ENCODE assay signal across 19 cellular contexts in genomic region chr3:17456036-17456435, GRCh38.
DNase-seq lines count a peak whose midpoint lies in the region; ATAC-seq and TF ChIP-seq lines count a peak whose summit lies in the region.
"Had no signal": no experiment of that assay in that cellular context is flagged by ENCODE, and none has a peak within 500 bp of the region (broad histone marks: within the 10 kb centered on the region; RNA-seq: fewer than 3 reads in every experiment).

No MANE protein-coding gene starts in this region.

- intact Hi-C loops in gastrocnemius medialis (cut with DNase I; ENCODE audit: low total_unique reads), result no loop called here

- no peaks in the 10 kb centered on the region for H3K9me3 ChIP-seq in gastrocnemius medialis
- H3K9me3 ChIP-seq: BE2C, HAP-1 had no signal

- no peak overlapping the region for H3K4me3 Mint-ChIP-seq in mesothelial cell of epicardium
- H3K4me3 Mint-ChIP-seq: CD4-positive, CD25-positive, alpha-beta regulatory T cell; CD8-positive, alpha-beta memory T cell had no signal

- H3K36me3 Mint-ChIP-seq in mesothelial cell of epicardium, result peaks cover 46% of the 10 kb centered on the region

- H3K27ac Mint-ChIP-seq in mesothelial cell of epicardium, result no peak overlapping the region
- H3K27ac Mint-ChIP-seq: CD4-positive, CD25-positive, alpha-beta regulatory T cell had no signal

- in situ Hi-C loops in gastrocnemius medialis (cut with MboI; ENCODE audit: low sequenced_read_pairs in 4 of 4), result no loop called here

- no peak overlapping the region for H3K27ac ChIP-seq in gastrocnemius medialis
- H3K27ac ChIP-seq: GM23248, HL-60 had no signal

- DNase-seq in AG10803 (ENCODE audit: low read depth) (peak; percentile 51), M059J (ENCODE audit: low read depth) (peak; percentile 12), fibroblast of mammary gland (ENCODE audit: low read depth) (peak; percentile 18), stromal cell of bone marrow (ENCODE audit: low read depth) (peak; percentile 21), NCI-H2029 (lab: John Stamatoyannopoulos, UW) (no peak), mesothelial cell of epicardium (ENCODE audit: low spot score in 2 of 2, unreplicated experiment in 2 of 2) (no peak), gastrocnemius medialis (no peak)
- DNase-seq: 8988T; BE2C; C1 segment of cervical spinal cord; CD4-positive, CD25-positive, alpha-beta regulatory T cell; CD8-positive, alpha-beta memory T cell; COR-L47; DMS 273 treated with DMSO at 0.1 percent for 48 hours; DMS53; DND-41; GM23248 had no signal

- TF ChIP-seq CTCF in AG10803 (conservative IDR thresholded peaks at IDR 0.05; ENCODE audit: low read length) (no peak), fibroblast of mammary gland (conservative IDR thresholded peaks at IDR 0.05; ENCODE audit: control insufficient read depth, insufficient read depth, low read depth, low read length) (no peak), mesothelial cell of epicardium (IDR thresholded peaks at IDR 0.05; ENCODE audit: unreplicated experiment) (no peak), gastrocnemius medialis (IDR thresholded peaks at IDR 0.05 in 4 of 5, conservative IDR thresholded peaks at IDR 0.05 in 1 of 5) (no peak)

- H3K4me1 Mint-ChIP-seq in mesothelial cell of epicardium, result no peaks in the 10 kb centered on the region

- H3K27me3 Mint-ChIP-seq in mesothelial cell of epicardium (ENCODE audit: low read depth), result no peaks in the 10 kb centered on the region
- H3K27me3 Mint-ChIP-seq: CD4-positive, CD25-positive, alpha-beta regulatory T cell; CD8-positive, alpha-beta memory T cell had no signal

- no peak for TF ChIP-seq POLR2A in gastrocnemius medialis (IDR thresholded peaks at IDR 0.05)

- H3K36me3 ChIP-seq in gastrocnemius medialis, result no peaks in the 10 kb centered on the region
- H3K36me3 ChIP-seq: BE2C, HAP-1 had no signal

- H3K27me3 ChIP-seq in gastrocnemius medialis, result no peaks in the 10 kb centered on the region
- H3K27me3 ChIP-seq: BE2C had no signal

- ATAC-seq in gastrocnemius medialis, result no peak

- H3K4me3 ChIP-seq in AG10803 (ENCODE audit: low read length), result no peak overlapping the region
- no peak overlapping the region for H3K4me3 ChIP-seq in fibroblast of mammary gland (ENCODE audit: control insufficient read depth, low read depth, low read length)
- H3K4me3 ChIP-seq in gastrocnemius medialis, result no peak overlapping the region
- H3K4me3 ChIP-seq: GM23248, HAP-1 had no signal

- H3K9me3 Mint-ChIP-seq in mesothelial cell of epicardium, result peaks cover 63% of the 10 kb centered on the region

- H3K4me1 ChIP-seq in gastrocnemius medialis, result no peaks in the 10 kb centered on the region
- H3K4me1 ChIP-seq: BE2C, HAP-1 had no signal

Comparison
In these comparisons a context has a peak if more than half of its experiments do, and no peak if none do; other contexts are left out.
1. DNase-seq: peak in AG10803 (single experiment), M059J (single experiment), fibroblast of mammary gland (single experiment) and stromal cell of bone marrow (single experiment); none in NCI-H2029 (single experiment), mesothelial cell of epicardium (0 of 2) and gastrocnemius medialis (0 of 2).